ENCODE assay signal across 8 cellular contexts in the genomic region with DNA sequence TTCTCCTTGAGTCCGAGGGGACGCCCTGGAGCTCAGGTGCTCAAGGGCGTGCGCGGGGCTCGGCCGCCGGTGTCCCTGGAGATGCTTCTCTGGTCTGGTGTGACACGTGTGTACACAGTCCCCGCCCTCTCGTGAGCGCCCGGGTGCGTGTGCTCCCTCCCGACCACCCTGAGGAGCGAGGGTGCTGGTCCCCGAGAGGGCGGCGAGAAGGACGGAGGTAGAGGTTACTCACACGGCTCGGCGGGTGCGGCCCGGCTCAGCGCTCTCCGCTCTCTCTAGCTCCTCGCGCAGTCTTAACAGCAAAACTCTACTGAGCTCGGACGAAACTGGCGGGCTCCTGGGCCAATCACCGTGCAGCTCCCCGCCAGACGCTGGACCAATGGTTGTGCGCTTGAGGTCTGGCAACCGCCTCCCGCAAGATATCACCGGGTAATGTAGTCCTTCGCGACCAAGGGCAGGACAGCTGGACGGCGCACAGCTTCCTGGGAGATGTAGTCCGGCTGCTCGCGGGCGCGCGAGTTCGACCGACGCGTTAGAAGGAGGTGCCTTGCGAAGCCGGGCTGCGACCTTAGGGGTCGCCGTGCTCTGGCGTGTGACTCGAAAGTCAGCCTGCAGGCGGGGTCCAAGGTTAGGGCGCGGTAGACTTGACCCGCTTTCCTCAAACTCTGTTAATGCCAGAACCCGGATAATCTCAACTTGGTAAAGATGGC. TPM values are rescaled to one million over a fixed set of nuclear protein-coding genes. Genes with fewer than 3 reads are reported as not detected.
DNase-seq lines count a peak whose midpoint lies in the region; FAIRE-seq and TF ChIP-seq lines count a peak whose summit lies in the region.

A gene (minus strand): TSS at position 312 of the 710 bp plus-strand sequence. CDS start 2,669 bp downstream, outside the sequence.

- TF ChIP-seq CTCF in GM06990 (IDR thresholded peaks at IDR 0.05; ENCODE audit: insufficient read depth, low read length, poor library complexity, severe bottlenecking) (peak; percentile 61), HFF-Myc (IDR thresholded peaks at IDR 0.05; ENCODE audit: low read depth, low read length, missing control alignments) (no peak), neutrophil (IDR thresholded peaks at IDR 0.05) (no peak)

- H3K4me3 ChIP-seq in GM06990 (replicated peaks; ENCODE audit: low read depth, low read length) (peak within 1 kb of the TSS; percentile 88), HFF-Myc (replicated peaks; ENCODE audit: low read depth, low read length) (peak within 1 kb of the TSS; percentile 94), neutrophil (ENCODE audit: low read depth in 1 of 2, low read length in 1 of 2) (peak within 1 kb of the TSS; percentile 79 to 98)

- H3K27me3 ChIP-seq in GM06990 (replicated peaks; ENCODE audit: control insufficient read depth, insufficient read depth, low read length) (no peaks in the 10 kb centered on the region), neutrophil (no peaks in the 10 kb centered on the region)

- peak within 1 kb of the TSS; percentile 99 for H3K4me3 Mint-ChIP-seq in activated naive CD4-positive, alpha-beta T cell treated with anti-CD3 and anti-CD28 coated beads for 36 hours

- H3K36me3 Mint-ChIP-seq in activated naive CD4-positive, alpha-beta T cell treated with anti-CD3 and anti-CD28 coated beads for 36 hours (ENCODE audit: low read depth), result peaks cover 19% of the 10 kb centered on the region

- no peaks in the 10 kb centered on the region for H3K9me3 ChIP-seq in neutrophil

- H3K27ac Mint-ChIP-seq in activated naive CD4-positive, alpha-beta T cell treated with anti-CD3 and anti-CD28 coated beads for 36 hours, result peak within 1 kb of the TSS; percentile 100

- H3K27me3 Mint-ChIP-seq in activated naive CD4-positive, alpha-beta T cell treated with anti-CD3 and anti-CD28 coated beads for 36 hours (ENCODE audit: low read depth), result no peaks in the 10 kb centered on the region

- intact Hi-C loops in activated naive CD4-positive, alpha-beta T cell treated with anti-CD3 and anti-CD28 coated beads for 36 hours (cut with micrococcal nuclease), result loop anchor here (1.0 to 5.0 kb wide), 12 partner anchors 8 to 495 kb away; a partner anchor contains a TSS

- H3K4me1 Mint-ChIP-seq in activated naive CD4-positive, alpha-beta T cell treated with anti-CD3 and anti-CD28 coated beads for 36 hours (ENCODE audit: low read depth), result peaks cover 26% of the 10 kb centered on the region

- FAIRE-seq in frontal cortex (lab: Jason Lieb, UNC), result peak; percentile 47

- CTCF ChIA-PET in activated naive CD4-positive, alpha-beta T cell treated with anti-CD3 and anti-CD28 coated beads for 36 hours (lab: Charles Lee), result interaction anchor here (0.6 to 3.6 kb wide), 19 partner anchors 8 to 458 kb away, joined by 3 to 29 read pairs (median 4); a partner anchor contains a TSS

- H3K9me3 Mint-ChIP-seq in activated naive CD4-positive, alpha-beta T cell treated with anti-CD3 and anti-CD28 coated beads for 36 hours, result no peaks in the 10 kb centered on the region

- H3K36me3 ChIP-seq in GM06990 (ENCODE audit: control insufficient read depth, insufficient read depth, low read length) (peaks cover 14% of the 10 kb centered on the region), neutrophil (peaks cover 5% of the 10 kb centered on the region)

- DNase-seq in GM06990 (ENCODE audit: extremely low read depth, insufficient read length) (peak; percentile 98), HFF-Myc (ENCODE audit: extremely low read depth, low read depth) (peak; percentile 98), NAMALWA (ENCODE audit: low spot score) (peak; percentile 99), SK-N-DZ (ENCODE audit: low spot score) (peak; percentile 99), frontal cortex (ENCODE audit: low spot score in 2 of 2) (peak; percentile 86 to 98), substantia nigra (lab: John Stamatoyannopoulos, UW) (peak; percentile 75 to 99 (median 98))
- peak; percentile 99 for DNase-seq in activated naive CD4-positive, alpha-beta T cell treated with anti-CD3 and anti-CD28 coated beads for 36 hours

- H3K4me1 ChIP-seq in neutrophil (ENCODE audit: control insufficient read depth in 1 of 2, insufficient read depth in 1 of 2, low read depth in 1 of 2, low read length in 1 of 2), result peaks cover 19 to 30% of the 10 kb centered on the region in 2 experiments

- H3K27ac ChIP-seq in neutrophil (peak within 1 kb of the TSS; percentile 95), substantia nigra (ENCODE audit: low read depth, low read length, poor library complexity, severe bottlenecking) (peak within 1 kb of the TSS; percentile 87)

RNA-seq across cellular contexts. Expression of the gene that starts here (rescaled TPM):
- polyA plus RNA-seq in SK-N-DZ (2014; cell fraction: cytosol; rRNA removed), result 30.2 and 36.1 TPM in 2 replicates
- polyA plus RNA-seq in SK-N-DZ (2014; cell fraction: nucleus; rRNA removed), result 42.9 and 54.7 TPM in 2 replicates
- total RNA-seq in activated naive CD4-positive, alpha-beta T cell treated with anti-CD3 and anti-CD28 coated beads for 36 hours, result 10 to 100 TPM; 47.5 to 48.4 TPM
- 6.9 TPM for total RNA-seq in frontal cortex

Comparison
In these comparisons a context has a peak if more than half of its experiments do, and no peak if none do; other contexts are left out.
1. Peak in every context shown above with its lines: DNase-seq, H3K4me3 ChIP-seq and H3K27ac ChIP-seq.